Comparison of ENCODE assay signal across 15 cellular contexts in the genomic region with DNA sequence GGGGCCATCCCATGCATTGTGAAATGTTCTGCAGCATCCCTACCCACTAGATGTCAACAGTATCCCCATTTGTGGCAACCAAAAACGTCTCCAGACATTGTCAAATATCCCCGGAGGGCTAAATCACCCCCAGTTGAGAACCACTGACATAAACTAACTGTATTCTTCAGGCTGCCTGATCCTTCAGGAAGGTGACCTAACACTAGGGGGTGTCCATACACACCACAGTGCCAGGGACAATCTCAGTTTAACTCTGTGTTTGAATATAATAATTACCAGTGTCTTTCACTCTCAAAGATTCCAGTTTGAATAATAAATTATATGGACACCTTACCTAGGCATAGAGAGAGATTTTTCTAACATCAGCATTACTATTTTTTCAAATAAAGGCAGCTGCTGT. TPM values are rescaled to one million over a fixed set of nuclear protein-coding genes. Genes with fewer than 3 reads are reported as not detected.
A peak's percentile ranks its signal among the peaks of the same experiment; 100 is the strongest.
DNase-seq lines count a peak whose midpoint lies in the region; ATAC-seq, FAIRE-seq and TF ChIP-seq lines count a peak whose summit lies in the region.
"Had no signal": no experiment of that assay in that cellular context is flagged by ENCODE, and none has a peak within 500 bp of the region (broad histone marks: within the 10 kb centered on the region; RNA-seq: fewer than 3 reads in every experiment).

No MANE protein-coding gene starts in this region.

- no peak overlapping the region for H3K27ac Mint-ChIP-seq in activated CD4-positive, alpha-beta T cell treated with anti-CD3 and anti-CD28 coated beads for 36 hours
- H3K27ac Mint-ChIP-seq: activated naive CD8-positive, alpha-beta T cell treated with anti-CD3 and anti-CD28 coated beads, Interleukin-2, amount 50 U/mL, for 24 hours; CD14-positive monocyte; naive B cell had no signal

- in situ Hi-C loops in K562 (cut with MboI): no loop called here

- H3K36me3 Mint-ChIP-seq in activated CD4-positive, alpha-beta T cell treated with anti-CD3 and anti-CD28 coated beads for 36 hours (ENCODE audit: low read depth): no peaks in the 10 kb centered on the region
- H3K36me3 Mint-ChIP-seq: CD14-positive monocyte, naive B cell had no signal

- no peak overlapping the region for H3K4me2 ChIP-seq in K562 (ENCODE audit: insufficient read depth, low read length)

- H3K36me3 ChIP-seq in K562 (ENCODE audit: control insufficient read depth, insufficient read depth, low read length): no peaks in the 10 kb centered on the region
- H3K36me3 ChIP-seq: SJSA1 had no signal

- no peak overlapping the region for H2AFZ ChIP-seq in K562 (ENCODE audit: low read depth, low read length)

- no peaks in the 10 kb centered on the region for H4K20me1 ChIP-seq in K562 (replicated peaks; ENCODE audit: control insufficient read depth, insufficient read depth, low read length)

- no peak for TF ChIP-seq EP300 in K562 (IDR thresholded peaks at IDR 0.05; ENCODE audit: low read length)

- H3K27ac ChIP-seq in C4-2B (no peak overlapping the region), K562 (ENCODE audit: extremely low read depth, low read depth, low read length) (no peak overlapping the region)
- H3K27ac ChIP-seq: SJSA1 had no signal

- POLR2A ChIA-PET in K562 (lab: Yijun Ruan, JAX): no interaction called here
- POLR2A ChIA-PET in activated CD4-positive, alpha-beta T cell treated with anti-CD3 and anti-CD28 coated beads for 36 hours (lab: Charles Lee): no interaction called here

- no peaks in the 10 kb centered on the region for H3K9me3 ChIP-seq in K562 (replicated peaks; ENCODE audit: control insufficient read depth, insufficient read depth, low read depth, low read length)
- H3K9me3 ChIP-seq: SJSA1 had no signal

- no peaks in the 10 kb centered on the region for H3K27me3 Mint-ChIP-seq in activated CD4-positive, alpha-beta T cell treated with anti-CD3 and anti-CD28 coated beads for 36 hours

- ATAC-seq in K562: peak; percentile 69
- no peak for ATAC-seq in activated CD4-positive, alpha-beta T cell treated with anti-CD3 and anti-CD28 coated beads for 36 hours
- ATAC-seq: activated naive CD8-positive, alpha-beta T cell treated with anti-CD3 and anti-CD28 coated beads, Interleukin-2, amount 50 U/mL, for 24 hours; left colon had no signal

- no peaks in the 10 kb centered on the region for H3K9me1 ChIP-seq in K562 (ENCODE audit: control insufficient read depth, insufficient read depth, low read length)

- H3K79me2 ChIP-seq in K562 (ENCODE audit: control insufficient read depth, insufficient read depth, low read length): no peaks in the 10 kb centered on the region

- peak; percentile 44 for DNase-seq in HPDE6-E6E7 (ENCODE audit: extremely low spot score)
- DNase-seq in K562 (ENCODE audit: extremely low read depth in 1 of 4, low spot score in 3 of 4): no peak
- no peak for DNase-seq in NCI-H1436 treated with DMSO at 0.1 percent for 48 hours (lab: John Stamatoyannopoulos, UW)
- DNase-seq in NCI-H2107 (lab: John Stamatoyannopoulos, UW): no peak
- no peak for DNase-seq in activated CD4-positive, alpha-beta T cell treated with anti-CD3 and anti-CD28 coated beads for 36 hours
- no peak for DNase-seq in NCI-H1694 treated with DMSO at 0.1 percent for 48 hours (lab: John Stamatoyannopoulos, UW)
- DNase-seq: activated CD4-positive, alpha-beta T cell treated with anti-CD3 and anti-CD28 coated beads, Interleukin-2, amount 50 U/mL, for 48 hours; activated naive CD8-positive, alpha-beta T cell treated with anti-CD3 and anti-CD28 coated beads, Interleukin-2, amount 50 U/mL, for 24 hours; left colon; naive B cell had no signal

- no peak for TF ChIP-seq POLR2A in K562 (conservative IDR thresholded peaks at IDR 0.05)

- no peak for FAIRE-seq in K562 (lab: Jason Lieb, UNC)
- FAIRE-seq in islet of Langerhans (lab: Jason Lieb, UNC): peak; percentile 30
- FAIRE-seq: GM12891 had no signal

- BruUV-seq in K562 (replicated peaks; lab: Mats Ljungman, UMichigan): no TSS peak

- no peak overlapping the region for H3K9ac ChIP-seq in K562 (ENCODE audit: insufficient read depth in 1 of 2, low read depth in 2 of 2, low read length in 2 of 2)

- no peak overlapping the region for H3K4me3 Mint-ChIP-seq in activated CD4-positive, alpha-beta T cell treated with anti-CD3 and anti-CD28 coated beads for 36 hours
- H3K4me3 Mint-ChIP-seq: activated naive CD8-positive, alpha-beta T cell treated with anti-CD3 and anti-CD28 coated beads, Interleukin-2, amount 50 U/mL, for 24 hours; CD14-positive monocyte; naive B cell had no signal

- no peak overlapping the region for H3K4me3 ChIP-seq in K562
- H3K4me3 ChIP-seq: SJSA1 had no signal

- no peaks in the 10 kb centered on the region for H3K4me1 ChIP-seq in K562 (replicated peaks in 1 of 2; ENCODE audit: control insufficient read depth in 2 of 2, insufficient read depth in 2 of 2, low read length in 2 of 2)
- H3K4me1 ChIP-seq: SJSA1 had no signal

- no peaks in the 10 kb centered on the region for H3K4me1 Mint-ChIP-seq in activated CD4-positive, alpha-beta T cell treated with anti-CD3 and anti-CD28 coated beads for 36 hours
- H3K4me1 Mint-ChIP-seq: activated naive CD8-positive, alpha-beta T cell treated with anti-CD3 and anti-CD28 coated beads, Interleukin-2, amount 50 U/mL, for 24 hours; CD14-positive monocyte; naive B cell had no signal

- CTCF ChIA-PET in K562 (lab: Yijun Ruan, JAX; ENCODE audit: low intra/inter-chr PET ratio): no interaction called here
- CTCF ChIA-PET in activated CD4-positive, alpha-beta T cell treated with anti-CD3 and anti-CD28 coated beads for 36 hours (lab: Charles Lee): no interaction called here

- peak in 1 of 2 experiments; percentile 15; a peak in 1 of 4 replicates for TF ChIP-seq RAD21 in K562 (CRISPR knock-in tag; conservative IDR thresholded peaks at IDR 0.05 in 1 of 2, IDR thresholded peaks at IDR 0.05 in 1 of 2)

- H3K9me3 Mint-ChIP-seq in activated CD4-positive, alpha-beta T cell treated with anti-CD3 and anti-CD28 coated beads for 36 hours (ENCODE audit: low read depth): no peaks in the 10 kb centered on the region
- H3K9me3 Mint-ChIP-seq: activated naive CD8-positive, alpha-beta T cell treated with anti-CD3 and anti-CD28 coated beads, Interleukin-2, amount 50 U/mL, for 24 hours; naive B cell had no signal

- no peaks in the 10 kb centered on the region for H3K27me3 ChIP-seq in K562 (ENCODE audit: control insufficient read depth in 2 of 2, insufficient read depth in 2 of 2, low read length in 2 of 2)
- H3K27me3 ChIP-seq: SJSA1 had no signal

- intact Hi-C loops in K562 (cut with micrococcal nuclease): no loop called here
- intact Hi-C loops in activated CD4-positive, alpha-beta T cell treated with anti-CD3 and anti-CD28 coated beads for 36 hours (cut with DNase I, micrococcal nuclease): no loop called here

- TF ChIP-seq CTCF in C4-2B (conservative IDR thresholded peaks at IDR 0.05) (peak; percentile 30), K562 (IDR thresholded peaks at IDR 0.05 in 2 of 3, conservative IDR thresholded peaks at IDR 0.05 in 1 of 3; ENCODE audit: insufficient read depth in 2 of 3, low read depth in 1 of 3, low read length in 3 of 3) (peak; percentile 19 to 33 (median 30); a peak in 1 of 6 replicates)

- WGBS in K562 (ENCODE audit: insufficient coverage, low coverage, missing lambda C conversion rate): 5% methylated on average over 2 of the region's 2 CpGs

TF ChIP-seq in K562, 482 proteins besides CTCF, POLR2A, EP300 and RAD21:
- no peak for TF ChIP-seq ZNF75A (CRISPR knock-in tag; IDR thresholded peaks at IDR 0.05)
- no peak for TF ChIP-seq CBX2 (IDR thresholded peaks at IDR 0.05; ENCODE audit: insufficient read depth, low read length, poor library complexity, severe bottlenecking)
- TF ChIP-seq, protein P1, sequence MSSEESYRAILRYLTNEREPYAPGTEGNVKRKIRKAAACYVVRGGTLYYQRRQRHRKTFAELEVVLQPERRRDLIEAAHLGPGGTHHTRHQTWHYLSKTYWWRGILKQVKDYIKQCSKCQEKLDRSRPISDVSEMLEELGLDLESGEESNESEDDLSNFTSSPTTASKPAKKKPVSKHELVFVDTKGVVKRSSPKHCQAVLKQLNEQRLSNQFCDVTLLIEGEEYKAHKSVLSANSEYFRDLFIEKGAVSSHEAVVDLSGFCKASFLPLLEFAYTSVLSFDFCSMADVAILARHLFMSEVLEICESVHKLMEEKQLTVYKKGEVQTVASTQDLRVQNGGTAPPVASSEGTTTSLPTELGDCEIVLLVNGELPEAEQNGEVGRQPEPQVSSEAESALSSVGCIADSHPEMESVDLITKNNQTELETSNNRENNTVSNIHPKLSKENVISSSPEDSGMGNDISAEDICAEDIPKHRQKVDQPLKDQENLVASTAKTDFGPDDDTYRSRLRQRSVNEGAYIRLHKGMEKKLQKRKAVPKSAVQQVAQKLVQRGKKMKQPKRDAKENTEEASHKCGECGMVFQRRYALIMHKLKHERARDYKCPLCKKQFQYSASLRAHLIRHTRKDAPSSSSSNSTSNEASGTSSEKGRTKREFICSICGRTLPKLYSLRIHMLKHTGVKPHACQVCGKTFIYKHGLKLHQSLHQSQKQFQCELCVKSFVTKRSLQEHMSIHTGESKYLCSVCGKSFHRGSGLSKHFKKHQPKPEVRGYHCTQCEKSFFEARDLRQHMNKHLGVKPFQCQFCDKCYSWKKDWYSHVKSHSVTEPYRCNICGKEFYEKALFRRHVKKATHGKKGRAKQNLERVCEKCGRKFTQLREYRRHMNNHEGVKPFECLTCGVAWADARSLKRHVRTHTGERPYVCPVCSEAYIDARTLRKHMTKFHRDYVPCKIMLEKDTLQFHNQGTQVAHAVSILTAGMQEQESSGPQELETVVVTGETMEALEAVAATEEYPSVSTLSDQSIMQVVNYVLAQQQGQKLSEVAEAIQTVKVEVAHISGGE (CRISPR knock-in tag; IDR thresholded peaks at IDR 0.05): no peak

RNA-seq across cellular contexts. Expression of a gene that starts 6.4 kb away (rescaled TPM):
- total RNA-seq in K562 (2011; cell fraction: chromatin; rRNA removed; ENCODE audit: low replicate concordance): not detected in 2 replicates
- 0.53 TPM in 1 of 2 replicates, not detected in the other for total RNA-seq in K562 (2011; cell fraction: nucleolus; rRNA removed)
- not detected in 2 replicates for total RNA-seq in K562 (2011; cell fraction: nucleoplasm; rRNA removed)
- total RNA-seq in K562 (2014; rRNA removed) (not detected in 2 replicates), K562 (2014; rRNA removed; fragmentation: Illumina TruSeq; extraction: Trizol) (0.07 TPM in 1 of 2 replicates, not detected in the other), K562 (2015; rRNA removed; fragmentation: Illumina TruSeq; extraction: Trizol) (0.04 TPM in 1 of 2 replicates, not detected in the other), K562 (2021) (not detected in 2 replicates)
- polyA plus RNA-seq in K562 (2011; rRNA removed) (0.03 TPM in 1 of 2 replicates, not detected in the other), K562 (2014; fragmentation: Illumina TruSeq; extraction: Trizol) (0.09 TPM in 1 of 2 replicates, not detected in the other), K562 (2014; fragmentation: Nextera tagmentation; extraction: Ambion mirVana) (not detected), K562 (2014; rRNA removed) (not detected in 2 replicates)
- not detected in 2 replicates for polyA plus RNA-seq in K562 (2011; cell fraction: cytosol; rRNA removed)
- polyA plus RNA-seq in K562 (2011; cell fraction: nucleus; rRNA removed): not detected in 2 replicates
- polyA plus RNA-seq in K562 (2012): not detected in 2 replicates
- polyA minus RNA-seq in K562 (2011; rRNA and poly(A)+ RNA removed): not detected in 2 replicates
- not detected in 2 replicates for polyA minus RNA-seq in K562 (2011; cell fraction: cytosol; rRNA and poly(A)+ RNA removed)
- polyA minus RNA-seq in K562 (2011; cell fraction: nucleus; rRNA and poly(A)+ RNA removed): not detected in 2 replicates
- total RNA-seq in activated CD4-positive, alpha-beta T cell treated with anti-CD3 and anti-CD28 coated beads for 36 hours: not detected
- polyA plus RNA-seq: CD14-positive monocyte had no signal
